In genomic region chr10:102120987-102121738, GRCh38 we compare ENCODE assay signal across 1 cellular context.
TF ChIP-seq lines count a peak whose summit lies in the region.

No MANE protein-coding gene starts in this region.

TF ChIP-seq in HEK293, 187 proteins besides CTCF, POLR2A, EP300 and RAD21 (continued from another document):
- no peak for TF ChIP-seq HIC1 (tag by site-specific recombination; IDR thresholded peaks at IDR 0.05)
- TF ChIP-seq SETDB1 (IDR thresholded peaks at IDR 0.05; ENCODE audit: insufficient read length, low read length) = no peak
- TF ChIP-seq PATZ1 (tag by site-specific recombination; IDR thresholded peaks at IDR 0.05) = peak; percentile 17; the same call in 1 of the 2 replicates
- no peak for TF ChIP-seq ZSCAN23 (tag by site-specific recombination; IDR thresholded peaks at IDR 0.05)
- TF ChIP-seq KLF16 (tag by site-specific recombination; IDR thresholded peaks at IDR 0.05) = 0 out of 2 replicates have a peak, but pooled peaks have one; percentile 5
- no peak for TF ChIP-seq ZNF184 (tag by site-specific recombination; IDR thresholded peaks at IDR 0.05)
- peak; percentile 56 for TF ChIP-seq SP3 (tag by site-specific recombination; IDR thresholded peaks at IDR 0.05)
- TF ChIP-seq ZNF600 (tag by site-specific recombination; IDR thresholded peaks at IDR 0.05) = no peak
- peak; percentile 37; the same call in 1 of the 2 replicates for TF ChIP-seq GLIS1 (tag by site-specific recombination; IDR thresholded peaks at IDR 0.05)
- no peak for TF ChIP-seq GLI2 (tag by site-specific recombination; IDR thresholded peaks at IDR 0.05; ENCODE audit: borderline replicate concordance, low read depth)
- TF ChIP-seq ZNF266 (tag by site-specific recombination; IDR thresholded peaks at IDR 0.05; ENCODE audit: low read depth) = no peak
- no peak; the same call in 1 of the 2 replicates for TF ChIP-seq ZIC2 (tag by site-specific recombination; IDR thresholded peaks at IDR 0.05)
- no peak; the same call in 1 of the 2 replicates for TF ChIP-seq ZFP37 (tag by site-specific recombination; IDR thresholded peaks at IDR 0.05)
- TF ChIP-seq ZNF585B (tag by site-specific recombination; IDR thresholded peaks at IDR 0.05) = no peak
- no peak for TF ChIP-seq ZNF664 (tag by site-specific recombination; IDR thresholded peaks at IDR 0.05)
- no peak for TF ChIP-seq ZXDB (tag by site-specific recombination; IDR thresholded peaks at IDR 0.05)
- TF ChIP-seq ZNF707 (tag by site-specific recombination; IDR thresholded peaks at IDR 0.05) = no peak
- TF ChIP-seq ZNF169 (tag by site-specific recombination; IDR thresholded peaks at IDR 0.05) = no peak
- TF ChIP-seq, protein P1, sequence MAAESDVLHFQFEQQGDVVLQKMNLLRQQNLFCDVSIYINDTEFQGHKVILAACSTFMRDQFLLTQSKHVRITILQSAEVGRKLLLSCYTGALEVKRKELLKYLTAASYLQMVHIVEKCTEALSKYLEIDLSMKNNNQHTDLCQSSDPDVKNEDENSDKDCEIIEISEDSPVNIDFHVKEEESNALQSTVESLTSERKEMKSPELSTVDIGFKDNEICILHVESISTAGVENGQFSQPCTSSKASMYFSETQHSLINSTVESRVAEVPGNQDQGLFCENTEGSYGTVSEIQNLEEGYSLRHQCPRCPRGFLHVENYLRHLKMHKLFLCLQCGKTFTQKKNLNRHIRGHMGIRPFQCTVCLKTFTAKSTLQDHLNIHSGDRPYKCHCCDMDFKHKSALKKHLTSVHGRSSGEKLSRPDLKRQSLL (tag by site-specific recombination; IDR thresholded peaks at IDR 0.05) = 0 out of 2 replicates have a peak, but pooled peaks have one; percentile 12
- TF ChIP-seq ZNF24 (tag by site-specific recombination; IDR thresholded peaks at IDR 0.05) = no peak
- no peak for TF ChIP-seq ZNF623 (tag by site-specific recombination; IDR thresholded peaks at IDR 0.05)
- TF ChIP-seq ZNF76 (tag by site-specific recombination; IDR thresholded peaks at IDR 0.05; ENCODE audit: borderline replicate concordance, low read depth) = no peak
- TF ChIP-seq ZNF621 (tag by site-specific recombination; IDR thresholded peaks at IDR 0.05) = no peak
- TF ChIP-seq IKZF3 (tag by site-specific recombination; IDR thresholded peaks at IDR 0.05) = no peak; the same call in 1 of the 2 replicates
- TF ChIP-seq ZBTB20 (tag by site-specific recombination; IDR thresholded peaks at IDR 0.05) = no peak
- TF ChIP-seq ZBTB1 (tag by site-specific recombination; IDR thresholded peaks at IDR 0.05) = no peak
- TF ChIP-seq ZBTB21 (tag by site-specific recombination; IDR thresholded peaks at IDR 0.05) = no peak
- TF ChIP-seq ZBTB17 (tag by site-specific recombination; IDR thresholded peaks at IDR 0.05) = no peak
- TF ChIP-seq HOXA7 (CRISPR knock-in tag; IDR thresholded peaks at IDR 0.05; ENCODE audit: borderline replicate concordance) = no peak
- TF ChIP-seq ZNF155 (tag by site-specific recombination; IDR thresholded peaks at IDR 0.05) = no peak
- TF ChIP-seq ZNF521 (tag by site-specific recombination; IDR thresholded peaks at IDR 0.05) = no peak
- no peak for TF ChIP-seq ZFHX2 (tag by site-specific recombination; conservative IDR thresholded peaks at IDR 0.05)
- no peak; the same call in none of the 2 replicates for TF ChIP-seq SP7 (tag by site-specific recombination; IDR thresholded peaks at IDR 0.05)
- TF ChIP-seq, protein P2, sequence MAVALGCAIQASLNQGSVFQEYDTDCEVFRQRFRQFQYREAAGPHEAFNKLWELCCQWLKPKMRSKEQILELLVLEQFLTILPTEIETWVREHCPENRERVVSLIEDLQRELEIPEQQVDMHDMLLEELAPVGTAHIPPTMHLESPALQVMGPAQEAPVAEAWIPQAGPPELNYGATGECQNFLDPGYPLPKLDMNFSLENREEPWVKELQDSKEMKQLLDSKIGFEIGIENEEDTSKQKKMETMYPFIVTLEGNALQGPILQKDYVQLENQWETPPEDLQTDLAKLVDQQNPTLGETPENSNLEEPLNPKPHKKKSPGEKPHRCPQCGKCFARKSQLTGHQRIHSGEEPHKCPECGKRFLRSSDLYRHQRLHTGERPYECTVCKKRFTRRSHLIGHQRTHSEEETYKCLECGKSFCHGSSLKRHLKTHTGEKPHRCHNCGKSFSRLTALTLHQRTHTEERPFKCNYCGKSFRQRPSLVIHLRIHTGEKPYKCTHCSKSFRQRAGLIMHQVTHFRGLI (tag by site-specific recombination; IDR thresholded peaks at IDR 0.05) = no peak
- no peak for TF ChIP-seq SCRT1 (tag by site-specific recombination; IDR thresholded peaks at IDR 0.05; ENCODE audit: borderline replicate concordance)
- TF ChIP-seq ZNF112 (tag by site-specific recombination; IDR thresholded peaks at IDR 0.05) = no peak
- TF ChIP-seq ZNF214 (tag by site-specific recombination; IDR thresholded peaks at IDR 0.05; ENCODE audit: borderline replicate concordance) = no peak
- TF ChIP-seq TCF7L2 (IDR thresholded peaks at IDR 0.05; ENCODE audit: borderline replicate concordance, low read depth, low read length) = no peak
- TF ChIP-seq OSR2 (tag by site-specific recombination; IDR thresholded peaks at IDR 0.05) = no peak
- TF ChIP-seq GLI4 (tag by site-specific recombination; IDR thresholded peaks at IDR 0.05) = no peak
- peak; percentile 17; the same call in 1 of the 2 replicates for TF ChIP-seq PRDM10 (tag by site-specific recombination; IDR thresholded peaks at IDR 0.05)
- TF ChIP-seq ZNF626 (tag by site-specific recombination; IDR thresholded peaks at IDR 0.05) = no peak
- TF ChIP-seq GLIS2 (tag by site-specific recombination; IDR thresholded peaks at IDR 0.05) = no peak; the same call in 1 of the 2 replicates
- TF ChIP-seq ZNF350 (tag by site-specific recombination; IDR thresholded peaks at IDR 0.05) = no peak
- TF ChIP-seq ZNF629 (tag by site-specific recombination; IDR thresholded peaks at IDR 0.05) = no peak
- no peak for TF ChIP-seq ZNF701 (tag by site-specific recombination; IDR thresholded peaks at IDR 0.05)
- TF ChIP-seq, protein P3, sequence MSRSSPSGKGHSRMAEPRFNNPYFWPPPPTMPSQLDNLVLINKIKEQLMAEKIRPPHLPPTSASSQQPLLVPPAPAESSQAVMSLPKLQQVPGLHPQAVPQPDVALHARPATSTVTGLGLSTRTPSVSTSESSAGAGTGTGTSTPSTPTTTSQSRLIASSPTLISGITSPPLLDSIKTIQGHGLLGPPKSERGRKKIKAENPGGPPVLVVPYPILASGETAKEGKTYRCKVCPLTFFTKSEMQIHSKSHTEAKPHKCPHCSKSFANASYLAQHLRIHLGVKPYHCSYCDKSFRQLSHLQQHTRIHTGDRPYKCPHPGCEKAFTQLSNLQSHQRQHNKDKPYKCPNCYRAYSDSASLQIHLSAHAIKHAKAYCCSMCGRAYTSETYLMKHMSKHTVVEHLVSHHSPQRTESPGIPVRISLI (tag by site-specific recombination; IDR thresholded peaks at IDR 0.05) = no peak
- no peak; the same call in 1 of the 2 replicates for TF ChIP-seq ZNF335 (tag by site-specific recombination; conservative IDR thresholded peaks at IDR 0.05)
- TF ChIP-seq ZNF211 (tag by site-specific recombination; IDR thresholded peaks at IDR 0.05; ENCODE audit: low read depth) = no peak
- no peak for TF ChIP-seq ZNF548 (tag by site-specific recombination; IDR thresholded peaks at IDR 0.05)
- TF ChIP-seq ZSCAN16 (tag by site-specific recombination; IDR thresholded peaks at IDR 0.05) = no peak
- TF ChIP-seq INSM2 (tag by site-specific recombination; IDR thresholded peaks at IDR 0.05) = 0 out of 2 replicates have a peak, but pooled peaks have one; percentile 3
- TF ChIP-seq ZNF654 (tag by site-specific recombination; IDR thresholded peaks at IDR 0.05; ENCODE audit: low read depth) = no peak
- 0 out of 2 replicates have a peak, but pooled peaks have one; percentile 8 for TF ChIP-seq ZNF692 (tag by site-specific recombination; IDR thresholded peaks at IDR 0.05)
- TF ChIP-seq ZNF423 (tag by site-specific recombination; IDR thresholded peaks at IDR 0.05) = no peak
- TF ChIP-seq ZNF514 (tag by site-specific recombination; IDR thresholded peaks at IDR 0.05) = no peak
- no peak for TF ChIP-seq ZNF660 (tag by site-specific recombination; IDR thresholded peaks at IDR 0.05)
